ENCODE assay signal across 30 cellular contexts in genomic region chr1:236458991-236459390, GRCh38.
"Had no signal": no experiment of that assay in that cellular context is flagged by ENCODE, and none has a peak within 500 bp of the region (broad histone marks: within the 10 kb centered on the region; RNA-seq: fewer than 3 reads in every experiment).

No MANE protein-coding gene starts in this region.

- H3K4me1 ChIP-seq: adrenal gland, body of pancreas, breast epithelium had no signal

- DNase-seq: activated B cell treated with CpG ODN at 0.5 μM for 24 hours; activated CD4-positive, alpha-beta memory T cell treated with anti-CD3 and anti-CD28 coated beads for 36 hours; activated CD4-positive, alpha-beta T cell treated with anti-CD3 and anti-CD28 coated beads for 4 hours; activated CD4-positive, alpha-beta T cell treated with anti-CD3 and anti-CD28 coated beads, Interleukin-2, amount 10 ng/mL, durations not matched to agents 24 days and 14 days; activated CD4-positive, alpha-beta T cell treated with anti-CD3 and anti-CD28 coated beads, Interleukin-2, amount 50 U/mL, for 1 hour; activated CD4-positive, alpha-beta T cell treated with anti-CD3 and anti-CD28 coated beads, Interleukin-2, amount 50 U/mL, for 4 hours; activated CD4-positive, CD25-positive, alpha-beta regulatory T cell treated with anti-CD3 and anti-CD28 coated beads, Interleukin-2, amount 50 U/mL, for 72 hours; activated CD8-positive, alpha-beta memory T cell treated with anti-CD3 and anti-CD28 coated beads, Interleukin-2, amount 50 U/mL, for 4 hours; activated CD8-positive, alpha-beta T cell treated with anti-CD3 and anti-CD28 coated beads for 36 hours; activated effector memory CD4-positive, alpha-beta T cell treated with anti-CD3 and anti-CD28 coated beads, Interleukin-2, amount 50 U/mL, for 16 hours; activated gamma-delta T cell treated with Interleukin-2 at 50 U/mL for 16 hours; activated naive CD4-positive, alpha-beta T cell; activated naive CD4-positive, alpha-beta T cell treated with anti-CD3 and anti-CD28 coated beads for 36 hours; activated naive CD4-positive, alpha-beta T cell treated with anti-CD3 and anti-CD28 coated beads, Interleukin-2, amount 50 U/mL, for 16 hours; activated naive CD8-positive, alpha-beta T cell treated with anti-CD3 and anti-CD28 coated beads for 36 hours; activated T-cell treated with anti-CD3 and anti-CD28 coated beads for 4 hours; activated T-cell treated with anti-CD3 and anti-CD28 coated beads, Interleukin-2, amount 50 U/mL, for 1 hour; activated T-cell treated with anti-CD3 and anti-CD28 coated beads, Interleukin-2, amount 50 U/mL, for 4 hours; activated T-cell treated with anti-CD3 and anti-CD28 coated beads, Interleukin-2, amount 50 U/mL, for 72 hours; adrenal gland; amniotic stem cell; aorta; body of pancreas; brain microvascular endothelial cell; central memory CD4-positive, alpha-beta T cell; T-helper 1 cell; T-helper 2 cell; T-helper 9 cell had no signal

- H3K9me3 ChIP-seq: adrenal gland, body of pancreas, breast epithelium had no signal

- H3K36me3 ChIP-seq: adrenal gland, brain microvascular endothelial cell, breast epithelium had no signal

- H3K4me3 ChIP-seq: adrenal gland, body of pancreas, breast epithelium had no signal

- H3K27ac ChIP-seq: adrenal gland, body of pancreas, brain microvascular endothelial cell, breast epithelium, VCaP had no signal

- H3K27me3 ChIP-seq: adrenal gland, body of pancreas, brain microvascular endothelial cell, breast epithelium had no signal
